Comparison of ENCODE assay signal across 12 cellular contexts in genomic region chr7:3194501-3195141, GRCh38.
A peak's percentile ranks its signal among the peaks of the same experiment; 100 is the strongest.
DNase-seq lines count a peak whose midpoint lies in the region; ATAC-seq, FAIRE-seq and TF ChIP-seq lines count a peak whose summit lies in the region.
"Had no signal": no experiment of that assay in that cellular context is flagged by ENCODE, and none has a peak within 500 bp of the region (broad histone marks: within the 10 kb centered on the region; RNA-seq: fewer than 3 reads in every experiment).

No MANE protein-coding gene starts in this region.

- in situ Hi-C loops in IMR-90 (cut with MboI; ENCODE audit: low sequenced_read_pairs), result no loop called here

- no peak overlapping the region for H3K56ac ChIP-seq in IMR-90 (ENCODE audit: extremely low read depth, insufficient read depth, low read length)
- H3K56ac ChIP-seq in H1 (replicated peaks; ENCODE audit: insufficient read length, low read depth, low read length), result peak overlapping the region; percentile 36

- peaks cover 0 to 11% of the 10 kb centered on the region in 2 donors for H3K27me3 Mint-ChIP-seq in natural killer cell treated with Interleukin-12 subunit alpha and Interleukin-12 subunit beta and Interleukin-15 and Interleukin-18, amount 100 ng/mL, for 72 hours

- peak in 1 of 2 experiments; percentile 93; a peak in 1 of 3 replicates for TF ChIP-seq EP300 in H1 (IDR thresholded peaks at IDR 0.05; ENCODE audit: borderline replicate concordance in 1 of 2, low read depth in 2 of 2, low read length in 2 of 2)

- H2BK20ac ChIP-seq in IMR-90 (ENCODE audit: low read depth, low read length) (no peak overlapping the region), H1 (ENCODE audit: low read length) (peak overlapping the region; percentile 97)

- no TSS peak for BruUV-seq in IMR-90 (replicated peaks; lab: Mats Ljungman, UMichigan)

- peak; percentile 98 for FAIRE-seq in H1 (lab: Jason Lieb, UNC)

- no peak overlapping the region for H3K27ac Mint-ChIP-seq in natural killer cell treated with Interleukin-12 subunit alpha and Interleukin-12 subunit beta and Interleukin-15 and Interleukin-18, amount 100 ng/mL, for 72 hours

- H2AK9ac ChIP-seq in IMR-90 (replicated peaks; ENCODE audit: low read depth, low read length, poor library complexity), result no peak overlapping the region

- POLR2A ChIA-PET in AG04450 (lab: Yijun Ruan, JAX) (no interaction called here), IMR-90 (lab: Charles Lee; ENCODE audit: unreplicated experiment) (no interaction called here), H1 (lab: Charles Lee; ENCODE audit: partially characterized antibody) (no interaction called here)

- H2AK5ac ChIP-seq in IMR-90 (ENCODE audit: low read depth, low read length) (0 out of 2 replicates have a peak overlapping the region, but pooled peaks have one; percentile 10), H1 (ENCODE audit: low read depth, low read length) (peak overlapping the region; percentile 99; the same call in 1 of the 2 replicates), mesenchymal stem cell (ENCODE audit: low read length, severe bottlenecking) (no peak overlapping the region)

- peak overlapping the region; percentile 98 for H3K27ac ChIP-seq in AG04450 (ENCODE audit: low read depth, low read length)
- H3K27ac ChIP-seq in IMR-90 (ENCODE audit: insufficient read depth, low read length), result peak overlapping the region; percentile 72
- H3K27ac ChIP-seq in H1 (ENCODE audit: low read depth, low read length), result peak overlapping the region; percentile 89
- peak overlapping the region; percentile 92 for H3K27ac ChIP-seq in mesenchymal stem cell (ENCODE audit: low read length, poor library complexity, severe bottlenecking)
- no peak overlapping the region for H3K27ac ChIP-seq in thyroid gland
- H3K27ac ChIP-seq: left ventricle myocardium inferior, VCaP had no signal

- H3K23ac ChIP-seq in IMR-90 (ENCODE audit: low read depth, low read length) (no peak overlapping the region), H1 (ENCODE audit: insufficient read length) (no peak overlapping the region), mesenchymal stem cell (ENCODE audit: low read length in 2 of 2) (no peak overlapping the region)

- peak; percentile 42 for TF ChIP-seq CTCF in AG04450 (IDR thresholded peaks at IDR 0.05; ENCODE audit: low read depth, low read length)
- 0 out of 2 replicates have a peak, but pooled peaks have one; percentile 1 for TF ChIP-seq CTCF in IMR-90 (conservative IDR thresholded peaks at IDR 0.05; ENCODE audit: low read depth, low read length)
- TF ChIP-seq CTCF in H1 (IDR thresholded peaks at IDR 0.05; ENCODE audit: control extremely low read depth in 1 of 3, insufficient read depth in 1 of 3, low read depth in 1 of 3, low read length in 3 of 3), result peak; percentile 32 to 70 (median 66)
- no peak for TF ChIP-seq CTCF in thyroid gland (IDR thresholded peaks at IDR 0.05)

- H3K4me3 Mint-ChIP-seq in natural killer cell treated with Interleukin-12 subunit alpha and Interleukin-12 subunit beta and Interleukin-15 and Interleukin-18, amount 100 ng/mL, for 72 hours, result no peak overlapping the region

- H2AFZ ChIP-seq in IMR-90 (replicated peaks; ENCODE audit: low read length, poor library complexity) (peak overlapping the region; percentile 79), H1 (ENCODE audit: low read length) (no peak overlapping the region), mesenchymal stem cell (ENCODE audit: low read depth, low read length) (peak overlapping the region; percentile 31)

- no peaks in the 10 kb centered on the region for H3K79me2 ChIP-seq in H1 (ENCODE audit: control insufficient read depth in 1 of 2, insufficient read depth in 2 of 2, low read length in 2 of 2)

- WGBS in IMR-90 (ENCODE audit: extremely low coverage in 2 of 2, insufficient read length in 1 of 2), 2 experiments, result 27% methylated on average over 3 of the region's 7 CpGs; no CpG with 5 or more reads in 1 of the 2 experiments
- 19% methylated on average over 7 of the region's 7 CpGs; no CpG with 5 or more reads in 1 of the 2 experiments for WGBS in H1 (ENCODE audit: extremely low coverage in 1 of 2, insufficient coverage in 1 of 2, insufficient read length in 1 of 2, insufficient replicate concordance in 2 of 2, low coverage in 1 of 2, low lambda C conversion rate in 2 of 2, missing lambda C conversion rate in 1 of 2), 2 experiments
- 4% methylated on average over 7 of the region's 7 CpGs for WGBS in mesenchymal stem cell
- 70 to 74% methylated on average over 7 of the region's 7 CpGs for WGBS in thyroid gland, 2 donors

- H4K8ac ChIP-seq in IMR-90 (ENCODE audit: low read depth in 2 of 2, low read length in 2 of 2) (no peak overlapping the region), H1 (ENCODE audit: extremely low read depth, insufficient read depth, low read length) (peak overlapping the region; percentile 58; the same call in 1 of the 2 replicates), mesenchymal stem cell (ENCODE audit: low read length) (peak overlapping the region; percentile 19)

- CTCF ChIA-PET in AG04450 (lab: Charles Lee) (interaction anchor here (0.6 kb wide), 1 partner anchor 74 kb away, joined by 3 read pairs; no protein-coding TSS in a partner anchor), IMR-90 (lab: Yijun Ruan, JAX) (no interaction called here), H1 (lab: Charles Lee; ENCODE audit: partially characterized antibody) (interaction anchor here (1.3 to 1.8 kb wide), 2 partner anchors 10 to 105 kb away, joined by 5 to 7 read pairs; no protein-coding TSS in a partner anchor)

- H3K9me3 ChIP-seq in AG04450 (ENCODE audit: control insufficient read depth, insufficient read depth, low read length) (peaks cover 7% of the 10 kb centered on the region), IMR-90 (ENCODE audit: control insufficient read depth, insufficient read depth, low read length) (no peaks in the 10 kb centered on the region), H1 (ENCODE audit: insufficient read depth in 2 of 2, low read depth in 1 of 2, low read length in 1 of 2) (peaks cover 4 to 8% of the 10 kb centered on the region in 2 experiments; a peak in 2 of 4 replicates), mesenchymal stem cell (ENCODE audit: control insufficient read depth, low read length) (peaks cover 9% of the 10 kb centered on the region), thyroid gland (no peaks in the 10 kb centered on the region)

- H3K4ac ChIP-seq in IMR-90 (ENCODE audit: low read depth, low read length) (peak overlapping the region; percentile 69; the same call in 1 of the 2 replicates), H1 (replicated peaks; ENCODE audit: insufficient read length, low read depth, low read length) (peak overlapping the region; percentile 47), mesenchymal stem cell (ENCODE audit: low read depth in 1 of 2, low read length in 2 of 2) (no peak overlapping the region)

- H3K36me3 Mint-ChIP-seq in natural killer cell treated with Interleukin-12 subunit alpha and Interleukin-12 subunit beta and Interleukin-15 and Interleukin-18, amount 100 ng/mL, for 72 hours, result no peaks in the 10 kb centered on the region

- dilution Hi-C loops in IMR-90 (cut with HindIII; ENCODE audit: low sequenced_read_pairs, unreplicated experiment), result no loop called here

- intact Hi-C loops in IMR-90 (cut with micrococcal nuclease) (no loop called here), thyroid gland (cut with DNase I) (no loop called here)

- H3K36me3 ChIP-seq in IMR-90 (ENCODE audit: control insufficient read depth, insufficient read depth, low read length) (no peaks in the 10 kb centered on the region), H1 (ENCODE audit: control insufficient read depth in 2 of 4, insufficient read depth in 4 of 4, low read length in 3 of 4) (no peaks in the 10 kb centered on the region), mesenchymal stem cell (ENCODE audit: control insufficient read depth in 1 of 2, insufficient read depth in 2 of 2, low read depth in 1 of 2, low read length in 2 of 2) (no peaks in the 10 kb centered on the region), thyroid gland (no peaks in the 10 kb centered on the region)
- H3K36me3 ChIP-seq: left ventricle myocardium inferior had no signal

- DNase-seq in AG04450 (ENCODE audit: low read depth, low spot score), result peak; percentile 78
- peak; percentile 89 for DNase-seq in IMR-90
- peak; percentile 67 to 72 for DNase-seq in H1 (ENCODE audit: low read depth in 1 of 2, low spot score in 2 of 2)
- peak; percentile 97 for DNase-seq in mesenchymal stem cell
- DNase-seq in natural killer cell treated with Interleukin-12 subunit alpha and Interleukin-12 subunit beta and Interleukin-15 and Interleukin-18, amount 100 ng/mL, for 72 hours (ENCODE audit: low spot score), result no peak
- no peak for DNase-seq in NCI-H526 treated with DMSO at 0.1 percent for 48 hours (lab: John Stamatoyannopoulos, UW)
- DNase-seq in thyroid gland, result no peak
- DNase-seq: caudate nucleus, left ventricle myocardium inferior, NCI-H2029 had no signal

- no peak overlapping the region for H3K9ac ChIP-seq in IMR-90 (ENCODE audit: low read depth, low read length)
- peak overlapping the region in 3 of 4 experiments; percentile 14 to 52 (median 40); a peak in 5 of 7 replicates for H3K9ac ChIP-seq in H1 (replicated peaks in 1 of 4; ENCODE audit: extremely low read depth in 1 of 4, low read depth in 3 of 4, low read length in 3 of 4)
- peak overlapping the region; percentile 12 for H3K9ac ChIP-seq in mesenchymal stem cell (ENCODE audit: low read length)

- H3K4me1 Mint-ChIP-seq in natural killer cell treated with Interleukin-12 subunit alpha and Interleukin-12 subunit beta and Interleukin-15 and Interleukin-18, amount 100 ng/mL, for 72 hours (ENCODE audit: low read depth in 2 of 2), result peaks cover 3 to 7% of the 10 kb centered on the region in 2 donors

- peak overlapping the region; percentile 18; the same call in 1 of the 2 replicates for H4K91ac ChIP-seq in IMR-90 (ENCODE audit: insufficient read depth, low read depth, low read length)
- peak overlapping the region; percentile 99 for H4K91ac ChIP-seq in H1 (replicated peaks; ENCODE audit: insufficient read length, low read length)
- peak overlapping the region; percentile 73 for H4K91ac ChIP-seq in mesenchymal stem cell (ENCODE audit: low read length)

- H2BK15ac ChIP-seq in IMR-90 (ENCODE audit: low read depth, low read length) (no peak overlapping the region), H1 (ENCODE audit: low read length) (0 out of 2 replicates have a peak overlapping the region, but pooled peaks have one; percentile 7), mesenchymal stem cell (ENCODE audit: low read depth, poor library complexity, severe bottlenecking) (no peak overlapping the region)

- H3K9me1 ChIP-seq in IMR-90 (ENCODE audit: insufficient read depth, low read length), result no peaks in the 10 kb centered on the region; the same call in 1 of the 2 replicates

- H4K20me1 ChIP-seq in IMR-90 (ENCODE audit: insufficient read depth, low read length) (no peaks in the 10 kb centered on the region), H1 (replicated peaks in 1 of 2; ENCODE audit: control insufficient read depth in 1 of 2, insufficient read depth in 2 of 2, low read length in 2 of 2) (no peaks in the 10 kb centered on the region)

- H4K5ac ChIP-seq in IMR-90 (ENCODE audit: low read depth, low read length) (no peak overlapping the region; the same call in 1 of the 2 replicates), H1 (ENCODE audit: insufficient read length, low read depth, low read length) (peak overlapping the region; percentile 94)

- H3K27me3 ChIP-seq in AG04450 (ENCODE audit: control insufficient read depth, insufficient read depth, low read length) (no peaks in the 10 kb centered on the region), IMR-90 (ENCODE audit: control insufficient read depth, insufficient read depth, low read length) (no peaks in the 10 kb centered on the region), H1 (replicated peaks in 1 of 4; ENCODE audit: control insufficient read depth in 3 of 4, extremely low read depth in 1 of 4, insufficient read depth in 3 of 4, low read length in 3 of 4) (no peaks in the 10 kb centered on the region), mesenchymal stem cell (ENCODE audit: control insufficient read depth in 1 of 2, insufficient read depth in 1 of 2, low read length in 2 of 2) (no peaks in the 10 kb centered on the region), thyroid gland (no peaks in the 10 kb centered on the region)

- H3K23me2 ChIP-seq in H1 (ENCODE audit: low read depth, low read length), result no peaks in the 10 kb centered on the region; the same call in 1 of the 2 replicates

- H2BK5ac ChIP-seq in IMR-90 (ENCODE audit: low read depth, low read length, poor library complexity, severe bottlenecking), result no peak overlapping the region
- peak overlapping the region; percentile 98 for H2BK5ac ChIP-seq in H1 (ENCODE audit: low read depth, low read length)
- H2BK5ac ChIP-seq in mesenchymal stem cell (ENCODE audit: low read depth, low read length, poor library complexity, severe bottlenecking), result peak overlapping the region; percentile 21

- H3K9me3 Mint-ChIP-seq in natural killer cell treated with Interleukin-12 subunit alpha and Interleukin-12 subunit beta and Interleukin-15 and Interleukin-18, amount 100 ng/mL, for 72 hours, result no peaks in the 10 kb centered on the region

- H3K79me1 ChIP-seq in IMR-90 (ENCODE audit: low read depth in 1 of 2, low read length in 2 of 2) (no peaks in the 10 kb centered on the region), H1 (ENCODE audit: low read depth, low read length) (no peaks in the 10 kb centered on the region), mesenchymal stem cell (replicated peaks; ENCODE audit: low read length, poor library complexity, severe bottlenecking) (no peaks in the 10 kb centered on the region)

- H3K14ac ChIP-seq in IMR-90 (replicated peaks; ENCODE audit: low read depth, low read length) (no peak overlapping the region), H1 (ENCODE audit: insufficient read length) (no peak overlapping the region), mesenchymal stem cell (ENCODE audit: low read length in 2 of 2) (peak overlapping the region in 1 of 2 experiments; percentile 61)

- H3K4me2 ChIP-seq in IMR-90 (ENCODE audit: low read depth, low read length), result peak overlapping the region; percentile 55; the same call in 1 of the 2 replicates
- H3K4me2 ChIP-seq in H1 (ENCODE audit: insufficient read depth in 1 of 2, low read depth in 2 of 2, low read length in 2 of 2), result peak overlapping the region; percentile 21 to 59; a peak in 3 of 4 replicates
- peak overlapping the region; percentile 72 for H3K4me2 ChIP-seq in mesenchymal stem cell (ENCODE audit: low read length, poor library complexity, severe bottlenecking)

- H2BK12ac ChIP-seq in H1 (ENCODE audit: low read depth, low read length), result peak overlapping the region; percentile 84
- H2BK12ac ChIP-seq in mesenchymal stem cell (ENCODE audit: low read length in 2 of 2), result peak overlapping the region in 1 of 2 experiments; percentile 77

- H3K4me3 ChIP-seq in AG04450 (ENCODE audit: low read depth, low read length) (peak overlapping the region; percentile 34; the same call in 1 of the 2 replicates), IMR-90 (ENCODE audit: insufficient read depth, low read depth, low read length) (no peak overlapping the region), H1 (ENCODE audit: extremely low read depth in 1 of 4, insufficient read depth in 2 of 4, low read depth in 3 of 4, low read length in 4 of 4) (peak overlapping the region in 1 of 4 experiments; percentile 38; a peak in 1 of 8 replicates), mesenchymal stem cell (ENCODE audit: insufficient read depth in 1 of 2, low read depth in 1 of 2, low read length in 2 of 2) (no peak overlapping the region), thyroid gland (replicated peaks in 1 of 3) (no peak overlapping the region)
- H3K4me3 ChIP-seq: left ventricle myocardium inferior had no signal

- H3K4me1 ChIP-seq in IMR-90 (ENCODE audit: control insufficient read depth, insufficient read depth, low read length), result peaks cover 3% of the 10 kb centered on the region; the same call in 1 of the 2 replicates
- peaks cover 5 to 20% (median 20%) of the 10 kb centered on the region in 4 experiments; a peak in 6 of 7 replicates for H3K4me1 ChIP-seq in H1 (replicated peaks in 1 of 4; ENCODE audit: control insufficient read depth in 3 of 4, insufficient read depth in 4 of 4, low read length in 3 of 4)
- H3K4me1 ChIP-seq in mesenchymal stem cell (ENCODE audit: control insufficient read depth, insufficient read depth, low read depth, low read length), result peaks cover 31% of the 10 kb centered on the region
- H3K4me1 ChIP-seq in thyroid gland, result no peaks in the 10 kb centered on the region
- H3K4me1 ChIP-seq: left ventricle myocardium inferior had no signal

- ATAC-seq in IMR-90 (ENCODE audit: low read depth), result peak; percentile 86
- no peak for ATAC-seq in natural killer cell treated with Interleukin-12 subunit alpha and Interleukin-12 subunit beta and Interleukin-15 and Interleukin-18, amount 100 ng/mL, for 72 hours
- no peak for ATAC-seq in activated CD4-positive, CD25-positive, alpha-beta regulatory T cell treated with anti-CD3 and anti-CD28 coated beads, Interleukin-2, amount 50 U/mL, for 24 hours

- TF ChIP-seq RAD21 in IMR-90 (IDR thresholded peaks at IDR 0.05; ENCODE audit: low read length) (peak; percentile 9; the same call in 1 of the 2 replicates), H1 (IDR thresholded peaks at IDR 0.05 in 1 of 2, conservative IDR thresholded peaks at IDR 0.05 in 1 of 2; ENCODE audit: low read depth in 2 of 2, low read length in 2 of 2) (peak; percentile 50 to 52; a peak in 3 of 4 replicates)

- TF ChIP-seq POLR2A in IMR-90 (IDR thresholded peaks at IDR 0.05; ENCODE audit: low read depth, low read length) (no peak), H1 (IDR thresholded peaks at IDR 0.05; ENCODE audit: control extremely low read depth in 1 of 2, low read depth in 2 of 2, low read length in 2 of 2) (no peak), thyroid gland (IDR thresholded peaks at IDR 0.05) (no peak)

- H2BK120ac ChIP-seq in IMR-90 (ENCODE audit: low read depth, low read length) (peak overlapping the region; percentile 53; the same call in 1 of the 2 replicates), H1 (replicated peaks; ENCODE audit: low read depth, low read length) (peak overlapping the region; percentile 96), mesenchymal stem cell (ENCODE audit: low read depth, low read length) (no peak overlapping the region)

- H3K18ac ChIP-seq in IMR-90 (ENCODE audit: low read depth, low read length) (no peak overlapping the region), H1 (ENCODE audit: extremely low read depth, low read length) (peak overlapping the region; percentile 94), mesenchymal stem cell (ENCODE audit: low read depth in 1 of 2, low read length in 2 of 2) (peak overlapping the region in 1 of 2 experiments; percentile 89)

Comparison
In these comparisons a context has a peak if more than half of its experiments do, and no peak if none do; other contexts are left out.
1. DNase-seq: peak in AG04450 (single experiment), IMR-90 (single experiment), H1 (2 of 2) and mesenchymal stem cell (single experiment); none in natural killer cell treated with Interleukin-12 subunit alpha and Interleukin-12 subunit beta and Interleukin-15 and Interleukin-18, amount 100 ng/mL, for 72 hours (single experiment), NCI-H526 treated with DMSO at 0.1 percent for 48 hours (single experiment) and thyroid gland (0 of 2).
2. H3K27ac ChIP-seq: peak in AG04450 (single experiment), IMR-90 (single experiment), H1 (single experiment) and mesenchymal stem cell (single experiment); none in thyroid gland (0 of 3).
3. CTCF ChIP-seq: peak in AG04450 (single experiment), IMR-90 (single experiment) and H1 (3 of 3); none in thyroid gland (0 of 6).
4. H3K4ac ChIP-seq: peak in IMR-90 (single experiment) and H1 (single experiment); none in mesenchymal stem cell (0 of 2).
5. H4K8ac ChIP-seq: peak in H1 (single experiment) and mesenchymal stem cell (single experiment); none in IMR-90 (0 of 2).
6. H4K91ac ChIP-seq: peak in every context shown above with its lines; median percentile 99 in H1; 73 in mesenchymal stem cell; 18 in IMR-90.
7. Peak in every context shown above with its lines, with median percentiles within 50 percentile points of each other: H3K4me2 ChIP-seq.